ENCODE assay signal across 21 cellular contexts in genomic region chr1:191348328-191348727, GRCh38.
A peak's percentile ranks its signal among the peaks of the same experiment; 100 is the strongest.
DNase-seq lines count a peak whose midpoint lies in the region; ATAC-seq, FAIRE-seq and TF ChIP-seq lines count a peak whose summit lies in the region.
"Had no signal": no experiment of that assay in that cellular context is flagged by ENCODE, and none has a peak within 500 bp of the region (broad histone marks: within the 10 kb centered on the region; RNA-seq: fewer than 3 reads in every experiment).

No MANE protein-coding gene starts in this region.

- TF ChIP-seq POLR2A in spleen (IDR thresholded peaks at IDR 0.05), result no peak

- ATAC-seq in GM23338, result no peak
- ATAC-seq in WTC11, result peak; percentile 47; the same call in 1 of the 2 replicates
- ATAC-seq: CD8-positive, alpha-beta T cell; HCT116 had no signal

- CTCF ChIA-PET in WTC11 (lab: Charles Lee), result no interaction called here

- H2AFZ ChIP-seq in GM23338, result no peak overlapping the region
- no peak overlapping the region for H2AFZ ChIP-seq in hepatocyte

- H3K9me3 Mint-ChIP-seq in GM23338, result peaks cover 4% of the 10 kb centered on the region; the same call in 2 of the 3 replicates
- H3K9me3 Mint-ChIP-seq in WTC11, result peaks cover 9% of the 10 kb centered on the region
- H3K9me3 Mint-ChIP-seq in activated naive CD8-positive, alpha-beta T cell treated with anti-CD3 and anti-CD28 coated beads for 36 hours, result peaks cover 6% of the 10 kb centered on the region

- H3K4me3 ChIP-seq in GM23338 (no peak overlapping the region), HAP-1 (no peak overlapping the region), spleen (no peak overlapping the region), hepatocyte (no peak overlapping the region)
- H3K4me3 ChIP-seq: BLaER1 treated with 17β-estradiol and CSF1 and Interleukin-3, amounts not matched to agents 10 nM and 100 nM had no signal

- H3K27me3 ChIP-seq in GM23338 (ENCODE audit: insufficient read depth), result no peaks in the 10 kb centered on the region
- no peaks in the 10 kb centered on the region for H3K27me3 ChIP-seq in HAP-1 (ENCODE audit: low read depth)
- H3K27me3 ChIP-seq in spleen (replicated peaks in 1 of 7), result no peaks in the 10 kb centered on the region
- no peaks in the 10 kb centered on the region for H3K27me3 ChIP-seq in hepatocyte
- H3K27me3 ChIP-seq: BLaER1 treated with 17β-estradiol and CSF1 and Interleukin-3, amounts not matched to agents 10 nM and 100 nM had no signal

- WGBS in spleen, 5 donors, result 60 to 84% (median 80%) methylated on average over 3 of the region's 3 CpGs
- WGBS in hepatocyte (ENCODE audit: low lambda C conversion rate, missing lambda C conversion rate), result 95% methylated on average over 3 of the region's 3 CpGs

- H4K20me1 ChIP-seq in GM23338 (replicated peaks; ENCODE audit: insufficient read depth), result no peaks in the 10 kb centered on the region
- no peaks in the 10 kb centered on the region for H4K20me1 ChIP-seq in hepatocyte (ENCODE audit: insufficient read depth, poor library complexity, severe bottlenecking)
- H4K20me1 ChIP-seq: BLaER1 treated with 17β-estradiol and CSF1 and Interleukin-3, amounts not matched to agents 10 nM and 100 nM had no signal

- no peak overlapping the region for H3K27ac ChIP-seq in GM23338 (ENCODE audit: low read depth)
- no peak overlapping the region for H3K27ac ChIP-seq in spleen
- no peak overlapping the region for H3K27ac ChIP-seq in hepatocyte
- H3K27ac ChIP-seq: BLaER1 treated with 17β-estradiol and CSF1 and Interleukin-3, amounts not matched to agents 10 nM and 100 nM had no signal

- H3K4me3 Mint-ChIP-seq in GM23338, result no peak overlapping the region
- no peak overlapping the region for H3K4me3 Mint-ChIP-seq in WTC11
- H3K4me3 Mint-ChIP-seq in activated naive CD8-positive, alpha-beta T cell treated with anti-CD3 and anti-CD28 coated beads for 36 hours, result no peak overlapping the region
- H3K4me3 Mint-ChIP-seq: B cell; CD8-positive, alpha-beta T cell; HFFc6 had no signal

- TF ChIP-seq CTCF in D721Med (IDR thresholded peaks at IDR 0.05; ENCODE audit: insufficient read depth, missing control alignments) (no peak), GM23338 (conservative IDR thresholded peaks at IDR 0.05; ENCODE audit: low read depth in 2 of 2) (0 out of 4 replicates have a peak, but pooled peaks of 1 of the 2 experiments have one; percentile 10), WTC11 (IDR thresholded peaks at IDR 0.05) (no peak), spleen (IDR thresholded peaks at IDR 0.05 in 8 of 11, conservative IDR thresholded peaks at IDR 0.05 in 3 of 11) (no peak), hepatocyte (IDR thresholded peaks at IDR 0.05; ENCODE audit: poor library complexity) (no peak)

- H3K36me3 Mint-ChIP-seq in GM23338 (ENCODE audit: low read depth) (no peaks in the 10 kb centered on the region), WTC11 (peaks cover 6% of the 10 kb centered on the region; the same call in 1 of the 2 replicates)
- no peaks in the 10 kb centered on the region for H3K36me3 Mint-ChIP-seq in activated naive CD8-positive, alpha-beta T cell treated with anti-CD3 and anti-CD28 coated beads for 36 hours
- H3K36me3 Mint-ChIP-seq: CD8-positive, alpha-beta T cell had no signal

- intact Hi-C loops in spleen (cut with DNase I; ENCODE audit: low total_unique reads), result no loop called here

- no peaks in the 10 kb centered on the region for H3K4me1 Mint-ChIP-seq in GM23338
- no peaks in the 10 kb centered on the region for H3K4me1 Mint-ChIP-seq in WTC11
- H3K4me1 Mint-ChIP-seq in activated naive CD8-positive, alpha-beta T cell treated with anti-CD3 and anti-CD28 coated beads for 36 hours, result no peaks in the 10 kb centered on the region
- H3K4me1 Mint-ChIP-seq: B cell had no signal

- H3K27ac Mint-ChIP-seq in GM23338, result no peak overlapping the region
- no peak overlapping the region for H3K27ac Mint-ChIP-seq in WTC11
- no peak overlapping the region for H3K27ac Mint-ChIP-seq in activated naive CD8-positive, alpha-beta T cell treated with anti-CD3 and anti-CD28 coated beads for 36 hours
- H3K27ac Mint-ChIP-seq: B cell; CD8-positive, alpha-beta T cell; HFFc6 had no signal

- in situ Hi-C loops in HAP-1 (cut with MboI; ENCODE audit: low sequenced_read_pairs), result no loop called here

- H3K9me3 ChIP-seq in HAP-1 (no peaks in the 10 kb centered on the region), spleen (peaks cover 0 to 20% (median 3%) of the 10 kb centered on the region in 8 donors), hepatocyte (ENCODE audit: low read depth) (no peaks in the 10 kb centered on the region)
- H3K9me3 ChIP-seq: BLaER1 treated with 17β-estradiol and CSF1 and Interleukin-3, amounts not matched to agents 10 nM and 100 nM had no signal

- H3K36me3 ChIP-seq in GM23338 (ENCODE audit: insufficient read depth) (no peaks in the 10 kb centered on the region), HAP-1 (replicated peaks) (no peaks in the 10 kb centered on the region), spleen (no peaks in the 10 kb centered on the region), hepatocyte (replicated peaks; ENCODE audit: insufficient read depth, low read depth) (no peaks in the 10 kb centered on the region)
- H3K36me3 ChIP-seq: BLaER1 treated with 17β-estradiol and CSF1 and Interleukin-3, amounts not matched to agents 10 nM and 100 nM had no signal

- no peak for DNase-seq in D721Med (ENCODE audit: insufficient read length, low spot score)
- DNase-seq in GM23338 (ENCODE audit: low spot score), result peak; percentile 9
- no peak for DNase-seq in WTC11 (ENCODE audit: low spot score)
- DNase-seq in islet precursor cell, result peak; percentile 77
- no peak for DNase-seq in HAP-1 (ENCODE audit: low spot score in 2 of 2)
- DNase-seq in spleen, result no peak
- DNase-seq in hepatocyte (ENCODE audit: low spot score), result no peak
- DNase-seq in activated naive CD8-positive, alpha-beta T cell treated with anti-CD3 and anti-CD28 coated beads for 36 hours, result no peak
- DNase-seq: Calu3; CD8-positive, alpha-beta T cell; DMS 273 treated with DMSO at 0.1 percent for 48 hours; DMS53; HFFc6; IMR-90 had no signal

- no peaks in the 10 kb centered on the region for H3K79me2 ChIP-seq in GM23338 (replicated peaks; ENCODE audit: insufficient read depth)
- H3K79me2 ChIP-seq in hepatocyte, result no peaks in the 10 kb centered on the region

- H3K4me1 ChIP-seq in GM23338 (ENCODE audit: insufficient read depth) (no peaks in the 10 kb centered on the region), HAP-1 (no peaks in the 10 kb centered on the region), spleen (no peaks in the 10 kb centered on the region), hepatocyte (ENCODE audit: insufficient read depth) (no peaks in the 10 kb centered on the region)
- H3K4me1 ChIP-seq: BLaER1 treated with 17β-estradiol and CSF1 and Interleukin-3, amounts not matched to agents 10 nM and 100 nM had no signal

- POLR2A ChIA-PET in WTC11 (lab: Charles Lee), result no interaction called here

- no peak overlapping the region for H3K4me2 ChIP-seq in GM23338
- no peak overlapping the region for H3K4me2 ChIP-seq in hepatocyte
- H3K4me2 ChIP-seq: BLaER1 treated with 17β-estradiol and CSF1 and Interleukin-3, amounts not matched to agents 10 nM and 100 nM had no signal

- peak; percentile 6 for FAIRE-seq in D721Med (lab: Jason Lieb, UNC)
- FAIRE-seq: G401.6, GM12891, GM19239, HTR-8/SVneo had no signal

- no peaks in the 10 kb centered on the region for H3K27me3 Mint-ChIP-seq in GM23338 (ENCODE audit: insufficient read depth, low read depth, poor library complexity)
- H3K27me3 Mint-ChIP-seq in WTC11 (ENCODE audit: low read depth), result no peaks in the 10 kb centered on the region
- no peaks in the 10 kb centered on the region for H3K27me3 Mint-ChIP-seq in activated naive CD8-positive, alpha-beta T cell treated with anti-CD3 and anti-CD28 coated beads for 36 hours
- H3K27me3 Mint-ChIP-seq: B cell had no signal

- H3K9me2 ChIP-seq in GM23338 (ENCODE audit: insufficient read depth), result no peaks in the 10 kb centered on the region
- H3K9me2 ChIP-seq in hepatocyte (replicated peaks; ENCODE audit: insufficient read depth), result no peaks in the 10 kb centered on the region

- no peaks in the 10 kb centered on the region for H3F3A ChIP-seq in GM23338 (replicated peaks; ENCODE audit: low read depth)

TF ChIP-seq in GM23338, 12 proteins besides CTCF, POLR2A, EP300 and RAD21 (continues in another document):
- TF ChIP-seq POLR2AphosphoS5 (IDR thresholded peaks at IDR 0.05; ENCODE audit: low read depth) (no peak), EZH2phosphoT487 (IDR thresholded peaks at IDR 0.05; ENCODE audit: unreplicated experiment) (no peak), ZNF114 (CRISPR knock-in tag; IDR thresholded peaks at IDR 0.05) (no peak)

TF ChIP-seq in WTC11, 78 proteins besides CTCF, POLR2A, EP300 and RAD21:
- TF ChIP-seq MLX (CRISPR knock-in tag; IDR thresholded peaks at IDR 0.05) (no peak), MYBL2 (CRISPR knock-in tag; IDR thresholded peaks at IDR 0.05) (no peak), CREB1 (CRISPR knock-in tag; IDR thresholded peaks at IDR 0.05) (no peak), GRHL2 (CRISPR knock-in tag; IDR thresholded peaks at IDR 0.05; ENCODE audit: insufficient replicate concordance, severe bottlenecking) (no peak), ZNF121 (CRISPR knock-in tag; IDR thresholded peaks at IDR 0.05) (no peak), MXD4 (CRISPR knock-in tag; IDR thresholded peaks at IDR 0.05; ENCODE audit: borderline replicate concordance) (no peak), IRF2 (CRISPR knock-in tag; IDR thresholded peaks at IDR 0.05; ENCODE audit: borderline replicate concordance, low read depth) (no peak)

Comparison
In these comparisons a context has a peak if more than half of its experiments do, and no peak if none do; other contexts are left out.
1. DNase-seq: peak in GM23338 (single experiment) and islet precursor cell (single experiment); none in D721Med (single experiment), WTC11 (single experiment), HAP-1 (0 of 2), spleen (single experiment), hepatocyte (single experiment) and activated naive CD8-positive, alpha-beta T cell treated with anti-CD3 and anti-CD28 coated beads for 36 hours (single experiment).